Comparison of ENCODE assay signal across 26 cellular contexts in the genomic region with DNA sequence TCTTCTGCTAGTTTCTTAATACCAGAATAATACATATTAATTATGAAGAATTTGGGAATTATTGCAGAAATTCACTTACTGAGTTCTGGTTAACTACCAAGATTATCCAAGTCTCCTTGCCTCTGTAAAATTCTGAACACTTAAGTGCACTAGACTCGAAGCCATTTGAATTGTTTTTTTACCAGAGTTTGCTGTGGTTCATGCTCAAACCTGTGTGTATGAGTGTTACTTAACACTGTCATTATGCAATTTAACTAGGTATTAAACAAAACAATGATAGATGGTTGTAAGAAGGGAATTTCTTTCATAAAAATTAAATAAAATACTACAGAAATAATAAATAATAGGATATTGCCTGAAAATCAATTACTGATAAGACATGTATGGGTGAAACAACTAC.
"Had no signal": no experiment of that assay in that cellular context is flagged by ENCODE, and none has a peak within 500 bp of the region (broad histone marks: within the 10 kb centered on the region; RNA-seq: fewer than 3 reads in every experiment).

No MANE protein-coding gene starts in this region.

- H3K4me3 ChIP-seq: ascending aorta, colonic mucosa had no signal

- H3K9me3 Mint-ChIP-seq: activated B cell treated with CpG ODN at 0.5 μM for 24 hours; activated CD4-positive, alpha-beta memory T cell treated with anti-CD3 and anti-CD28 coated beads for 36 hours; activated CD4-positive, alpha-beta T cell treated with anti-CD3 and anti-CD28 coated beads, Interleukin-2, amount 10 ng/mL, durations not matched to agents 24 days and 14 days; activated naive CD4-positive, alpha-beta T cell treated with anti-CD3 and anti-CD28 coated beads for 36 hours; activated naive CD8-positive, alpha-beta T cell treated with anti-CD3 and anti-CD28 coated beads, Interleukin-2, amount 10 ng/mL, durations not matched to agents 7 days and 5 days; activated T-helper 1 cell treated with anti-CD3 and anti-CD28 coated beads, Interleukin-12 subunit alpha, Interleukin-12 subunit beta, Interleukin-2, Interleukin-4 antibody, amounts not matched to agents 30 ng/mL and 10 ng/mL and 1 ng/mL, durations not matched to agents 14 hours and 24 hours and 36 hours; T-helper 2 cell treated with Interferon-gamma antibody and Interleukin-4, amounts not matched to agents 5 μg/mL and 100 μg/mL, for 36 hours had no signal

- H3K4me3 Mint-ChIP-seq: activated B cell treated with CpG ODN at 0.5 μM for 24 hours; activated CD4-positive, alpha-beta memory T cell treated with anti-CD3 and anti-CD28 coated beads for 36 hours; activated CD4-positive, alpha-beta T cell treated with anti-CD3 and anti-CD28 coated beads, Interleukin-2, amount 10 ng/mL, durations not matched to agents 24 days and 14 days; activated CD8-positive, alpha-beta memory T cell treated with anti-CD3 and anti-CD28 coated beads, Interleukin-2, amount 10 ng/mL, durations not matched to agents 7 days and 5 days; activated CD8-positive, alpha-beta T cell treated with anti-CD3 and anti-CD28 coated beads, Interleukin-2, amount 10 ng/mL, durations not matched to agents 7 days and 5 days; activated naive CD4-positive, alpha-beta T cell treated with anti-CD3 and anti-CD28 coated beads for 36 hours; activated naive CD4-positive, alpha-beta T cell treated with anti-CD3 and anti-CD28 coated beads, Interleukin-2, amount 50 U/mL, for 24 hours; activated naive CD8-positive, alpha-beta T cell treated with anti-CD3 and anti-CD28 coated beads, Interleukin-2, amount 10 ng/mL, durations not matched to agents 7 days and 5 days; activated T-helper 1 cell treated with anti-CD3 and anti-CD28 coated beads, Interleukin-12 subunit alpha, Interleukin-12 subunit beta, Interleukin-2, Interleukin-4 antibody, amounts not matched to agents 30 ng/mL and 10 ng/mL and 1 ng/mL, durations not matched to agents 14 hours and 24 hours and 36 hours; brain; T-helper 17 cell; T-helper 2 cell treated with Interferon-gamma antibody and Interleukin-4, amounts not matched to agents 5 μg/mL and 100 μg/mL, for 36 hours had no signal

- H3K27ac ChIP-seq: ascending aorta, colonic mucosa, WERI-Rb-1 had no signal

- H3K27me3 ChIP-seq: ascending aorta, colonic mucosa had no signal

- H3K36me3 ChIP-seq: ascending aorta, colonic mucosa, WERI-Rb-1 had no signal

- H3K9me3 ChIP-seq: ascending aorta, colonic mucosa had no signal

- H3K36me3 Mint-ChIP-seq: activated CD4-positive, alpha-beta memory T cell treated with anti-CD3 and anti-CD28 coated beads for 36 hours; activated CD8-positive, alpha-beta memory T cell treated with anti-CD3 and anti-CD28 coated beads, Interleukin-2, amount 10 ng/mL, durations not matched to agents 7 days and 5 days; activated naive CD4-positive, alpha-beta T cell treated with anti-CD3 and anti-CD28 coated beads, Interleukin-2, amount 50 U/mL, for 24 hours; activated naive CD8-positive, alpha-beta T cell treated with anti-CD3 and anti-CD28 coated beads, Interleukin-2, amount 10 ng/mL, durations not matched to agents 7 days and 5 days; brain had no signal

- H3K27ac Mint-ChIP-seq: activated B cell treated with CpG ODN at 0.5 μM for 24 hours; activated CD4-positive, alpha-beta memory T cell treated with anti-CD3 and anti-CD28 coated beads for 36 hours; activated CD4-positive, alpha-beta T cell treated with anti-CD3 and anti-CD28 coated beads, Interleukin-2, amount 10 ng/mL, durations not matched to agents 24 days and 14 days; activated CD8-positive, alpha-beta memory T cell treated with anti-CD3 and anti-CD28 coated beads, Interleukin-2, amount 10 ng/mL, durations not matched to agents 7 days and 5 days; activated CD8-positive, alpha-beta T cell treated with anti-CD3 and anti-CD28 coated beads, Interleukin-2, amount 10 ng/mL, durations not matched to agents 7 days and 5 days; activated naive CD4-positive, alpha-beta T cell treated with anti-CD3 and anti-CD28 coated beads for 36 hours; activated naive CD4-positive, alpha-beta T cell treated with anti-CD3 and anti-CD28 coated beads, Interleukin-2, amount 50 U/mL, for 24 hours; activated naive CD8-positive, alpha-beta T cell treated with anti-CD3 and anti-CD28 coated beads, Interleukin-2, amount 10 ng/mL, durations not matched to agents 7 days and 5 days; activated T-helper 1 cell treated with anti-CD3 and anti-CD28 coated beads, Interleukin-12 subunit alpha, Interleukin-12 subunit beta, Interleukin-2, Interleukin-4 antibody, amounts not matched to agents 30 ng/mL and 10 ng/mL and 1 ng/mL, durations not matched to agents 14 hours and 24 hours and 36 hours; activated T-helper 2 cell treated with anti-CD3 and anti-CD28 coated beads, Interferon-gamma antibody, Interleukin-2, Interleukin-4, amounts not matched to agents 10 μg/mL and 5 μg/mL and 100 μg/mL, durations not matched to agents 14 hours and 24 hours and 36 hours; brain; T-helper 17 cell; T-helper 2 cell treated with Interferon-gamma antibody and Interleukin-4, amounts not matched to agents 5 μg/mL and 100 μg/mL, for 36 hours had no signal

- H3K27me3 Mint-ChIP-seq: activated B cell treated with CpG ODN at 0.5 μM for 24 hours; activated CD4-positive, alpha-beta memory T cell treated with anti-CD3 and anti-CD28 coated beads for 36 hours; activated CD4-positive, alpha-beta T cell treated with anti-CD3 and anti-CD28 coated beads, Interleukin-2, amount 10 ng/mL, durations not matched to agents 24 days and 14 days; activated CD8-positive, alpha-beta memory T cell treated with anti-CD3 and anti-CD28 coated beads, Interleukin-2, amount 10 ng/mL, durations not matched to agents 7 days and 5 days; activated naive CD4-positive, alpha-beta T cell treated with anti-CD3 and anti-CD28 coated beads, Interleukin-2, amount 50 U/mL, for 24 hours; activated naive CD8-positive, alpha-beta T cell treated with anti-CD3 and anti-CD28 coated beads, Interleukin-2, amount 10 ng/mL, durations not matched to agents 7 days and 5 days; brain; T-helper 17 cell had no signal

- H3K4me1 Mint-ChIP-seq: activated B cell treated with CpG ODN at 0.5 μM for 24 hours; activated CD4-positive, alpha-beta T cell treated with anti-CD3 and anti-CD28 coated beads, Interleukin-2, amount 10 ng/mL, durations not matched to agents 24 days and 14 days; activated CD8-positive, alpha-beta memory T cell treated with anti-CD3 and anti-CD28 coated beads, Interleukin-2, amount 10 ng/mL, durations not matched to agents 7 days and 5 days; activated naive CD4-positive, alpha-beta T cell treated with anti-CD3 and anti-CD28 coated beads, Interleukin-2, amount 50 U/mL, for 24 hours; activated naive CD8-positive, alpha-beta T cell treated with anti-CD3 and anti-CD28 coated beads, Interleukin-2, amount 10 ng/mL, durations not matched to agents 7 days and 5 days; brain; T-helper 17 cell had no signal

- H3K4me1 ChIP-seq: ascending aorta, colonic mucosa had no signal

- DNase-seq: activated B cell treated with CpG ODN at 0.5 μM for 24 hours; activated CD4-positive, alpha-beta memory T cell treated with anti-CD3 and anti-CD28 coated beads for 36 hours; activated CD4-positive, alpha-beta T cell treated with anti-CD3 and anti-CD28 coated beads, Interleukin-2, amount 10 ng/mL, durations not matched to agents 24 days and 14 days; activated CD8-positive, alpha-beta memory T cell treated with anti-CD3 and anti-CD28 coated beads, Interleukin-2, amount 10 ng/mL, durations not matched to agents 7 days and 5 days; activated CD8-positive, alpha-beta memory T cell treated with anti-CD3 and anti-CD28 coated beads, Interleukin-2, amount 50 U/mL, for 4 hours; activated CD8-positive, alpha-beta T cell treated with anti-CD3 and anti-CD28 coated beads, Interleukin-2, amount 10 ng/mL, durations not matched to agents 7 days and 5 days; activated effector memory CD4-positive, alpha-beta T cell treated with anti-CD3 and anti-CD28 coated beads, Interleukin-2, amount 50 U/mL, for 16 hours; activated naive CD4-positive, alpha-beta T cell treated with anti-CD3 and anti-CD28 coated beads for 36 hours; activated naive CD8-positive, alpha-beta T cell treated with anti-CD3 and anti-CD28 coated beads, Interleukin-2, amount 10 ng/mL, durations not matched to agents 7 days and 5 days; activated T-cell treated with anti-CD3 and anti-CD28 coated beads, Interleukin-2, amount 50 U/mL, for 1 hour; activated T-cell treated with anti-CD3 and anti-CD28 coated beads, Interleukin-2, amount 50 U/mL, for 48 hours; central memory CD4-positive, alpha-beta T cell; cerebellar nuclear complex; colonic mucosa; effector CD8-positive, alpha-beta T cell; head of caudate nucleus; T-helper 1 cell; T-helper 17 cell; T1000; WERI-Rb-1 had no signal
